ENCODE assay signal across 8 cellular contexts in genomic region chr16:89171216-89172170, GRCh38. TPM values are rescaled to one million over a fixed set of nuclear protein-coding genes. Genes with fewer than 3 reads are reported as not detected.
DNase-seq lines count a peak whose midpoint lies in the region; ATAC-seq and TF ChIP-seq lines count a peak whose summit lies in the region.

TSS of gene CDH15 (plus strand) at chr16:89171748. CDS start at chr16:89171832, 84 bp downstream.

- peaks cover 20% of the 10 kb centered on the region for H3K4me1 ChIP-seq in lower lobe of right lung

- peak within 1 kb of the TSS in 58 of 59 donors; percentile 7 to 60 (median 43) for H3K4me3 ChIP-seq in dorsolateral prefrontal cortex
- H3K4me3 ChIP-seq in lower lobe of right lung = peak within 1 kb of the TSS; percentile 41

- no peaks in the 10 kb centered on the region for H3K9me3 ChIP-seq in lower lobe of right lung

- TF ChIP-seq CTCF in dorsolateral prefrontal cortex (IDR thresholded peaks at IDR 0.05 in 54 of 56, conservative IDR thresholded peaks at IDR 0.05 in 2 of 56; ENCODE audit: low read depth in 1 of 56, partially characterized antibody in 56 of 56) = no peak
- no peak for TF ChIP-seq CTCF in lower lobe of right lung (IDR thresholded peaks at IDR 0.05)

- ATAC-seq in GM19395 (IDR thresholded peaks at IDR 0.05; ENCODE audit: unreplicated experiment) (peak; percentile 70), HG03521 (IDR thresholded peaks at IDR 0.05; ENCODE audit: unreplicated experiment) (peak; percentile 79), lower lobe of right lung (peak; percentile 95)

- H3K27ac ChIP-seq in dorsolateral prefrontal cortex (peak within 1 kb of the TSS in 1 of 59 donors; percentile 91), lower lobe of right lung (no peak within 1 kb of the TSS)

- H3K27me3 ChIP-seq in dorsolateral prefrontal cortex (peaks cover 0 to 39% (median 6%) of the 10 kb centered on the region in 45 donors), lower lobe of right lung (ENCODE audit: low read depth) (peaks cover 52% of the 10 kb centered on the region)

- DNase-seq in AML-193 (lab: John Stamatoyannopoulos, UW) (peak; percentile 72 to 79), NCI-H526 treated with DMSO at 0.1 percent for 48 hours (lab: John Stamatoyannopoulos, UW) (peak; percentile 84), dorsolateral prefrontal cortex (peak; percentile 67 to 99 (median 82)), lower lobe of right lung (peak; percentile 96)
- DNase-seq in activated CD4-positive, alpha-beta T cell treated with anti-CD3 and anti-CD28 coated beads, Interleukin-2, amount 50 U/mL, for 48 hours = peak; percentile 96 to 97
- peak; percentile 95 to 96 for DNase-seq in stimulated activated CD4-positive, alpha-beta T cell treated with anti-CD3 and anti-CD28 coated beads, Interleukin-4, amount 100 ng/mL, for 4 hours

- intact Hi-C loops in dorsolateral prefrontal cortex (cut with DNase I) (loop anchor here in 1 of 2 donors (5.0 kb wide), 1 partner anchor 434 kb away; no protein-coding TSS in a partner anchor), lower lobe of right lung (cut with DNase I) (no loop called here)

- H3K36me3 ChIP-seq in lower lobe of right lung = no peaks in the 10 kb centered on the region

RNA-seq across cellular contexts. Expression of gene CDH15, which starts in this region (rescaled TPM):
- total RNA-seq in dorsolateral prefrontal cortex (under 1 TPM in 14 of 120 experiments, not detected in 106; 0.16 to 0.81 (median 0.31) TPM), lower lobe of right lung (0.50 TPM)

Comparison
In these comparisons a context has a peak if more than half of its experiments do, and no peak if none do; other contexts are left out.
1. Peak in DNase-seq and H3K4me3 ChIP-seq in dorsolateral prefrontal cortex; RNA of the gene not detected or under 1 TPM.
2. Peak in DNase-seq, ATAC-seq and H3K4me3 ChIP-seq in lower lobe of right lung; RNA of the gene not detected or under 1 TPM.